ENCODE assay signal across 7 cellular contexts in the genomic region with DNA sequence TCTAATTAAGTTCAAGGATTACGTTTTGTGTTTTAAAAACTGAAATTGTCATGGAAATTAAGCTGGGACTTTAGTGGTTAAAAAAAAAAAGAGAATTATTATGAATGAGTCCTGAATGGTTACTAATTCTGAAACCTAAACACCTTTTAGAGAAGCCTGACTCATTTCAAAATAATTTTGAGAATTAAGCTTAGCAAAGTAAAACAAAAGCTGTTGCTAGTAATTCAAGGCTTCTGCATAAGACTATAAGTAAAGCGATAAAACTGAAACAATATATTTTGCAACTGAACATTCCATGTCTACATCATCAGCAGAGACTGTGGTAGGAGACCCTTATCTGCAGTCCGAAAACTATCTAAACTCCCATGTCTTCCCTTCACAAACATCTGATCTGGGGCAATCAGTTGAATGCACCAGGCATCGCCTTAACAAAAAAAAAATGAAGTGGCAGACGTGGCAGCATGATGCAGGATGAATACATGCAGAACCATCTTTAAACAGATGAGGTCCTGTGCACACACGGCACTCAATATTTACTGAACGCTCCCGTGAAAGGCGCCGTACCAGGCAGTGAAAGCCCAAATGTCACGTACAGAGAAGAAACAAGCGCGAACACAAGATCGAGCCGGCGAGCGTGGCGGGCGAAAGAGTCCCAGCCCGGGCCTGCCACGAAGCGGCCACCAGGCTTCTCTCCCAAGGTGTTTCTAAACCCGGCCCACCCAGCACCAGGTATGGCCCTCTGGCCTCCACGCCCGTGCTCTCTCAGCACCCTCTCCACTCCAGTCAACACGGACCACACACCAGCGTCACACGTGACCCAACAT.
A peak's percentile ranks its signal among the peaks of the same experiment; 100 is the strongest.
DNase-seq lines count a peak whose midpoint lies in the region; ATAC-seq and TF ChIP-seq lines count a peak whose summit lies in the region.

No MANE protein-coding gene starts in this region.

- peak overlapping the region; percentile 85 for H3K27ac Mint-ChIP-seq in dendritic cell treated with granulocyte-macrophage colony-stimulating factor and Interleukin-4, amounts not matched to agents 40 ng/mL and 50 ng/mL, for 4 days
- peak overlapping the region; percentile 35 for H3K27ac Mint-ChIP-seq in neural crest cell (ENCODE audit: unreplicated experiment)

- H3K27me3 Mint-ChIP-seq in dendritic cell treated with granulocyte-macrophage colony-stimulating factor and Interleukin-4, amounts not matched to agents 40 ng/mL and 50 ng/mL, for 4 days: no peaks in the 10 kb centered on the region
- no peaks in the 10 kb centered on the region for H3K27me3 Mint-ChIP-seq in neural crest cell (ENCODE audit: low read depth)

- ATAC-seq in GM19463 (IDR thresholded peaks at IDR 0.05; ENCODE audit: unreplicated experiment) (peak; percentile 79), HG03575 (IDR thresholded peaks at IDR 0.05; ENCODE audit: extremely low read depth, insufficient number of reproducible peaks, low FRiP score, unreplicated experiment) (peak; percentile 41), left colon (no peak)

- H3K9me3 Mint-ChIP-seq in dendritic cell treated with granulocyte-macrophage colony-stimulating factor and Interleukin-4, amounts not matched to agents 40 ng/mL and 50 ng/mL, for 4 days: no peaks in the 10 kb centered on the region
- no peaks in the 10 kb centered on the region for H3K9me3 Mint-ChIP-seq in neural crest cell

- DNase-seq in neural crest cell (ENCODE audit: low read depth, low spot score) (no peak), midbrain (lab: John Stamatoyannopoulos, UW) (no peak), NCI-H128 (lab: John Stamatoyannopoulos, UW; ENCODE audit: unreplicated experiment) (no peak), left colon (no peak)

- H3K4me3 Mint-ChIP-seq in dendritic cell treated with granulocyte-macrophage colony-stimulating factor and Interleukin-4, amounts not matched to agents 40 ng/mL and 50 ng/mL, for 4 days: peak overlapping the region; percentile 72
- no peak overlapping the region for H3K4me3 Mint-ChIP-seq in neural crest cell

- no peak for TF ChIP-seq CTCF in neural crest cell (conservative IDR thresholded peaks at IDR 0.05)

- H3K4me1 Mint-ChIP-seq in dendritic cell treated with granulocyte-macrophage colony-stimulating factor and Interleukin-4, amounts not matched to agents 40 ng/mL and 50 ng/mL, for 4 days (ENCODE audit: low read depth): peaks cover 70% of the 10 kb centered on the region
- H3K4me1 Mint-ChIP-seq in neural crest cell: peaks cover 54% of the 10 kb centered on the region

- H3K36me3 Mint-ChIP-seq in dendritic cell treated with granulocyte-macrophage colony-stimulating factor and Interleukin-4, amounts not matched to agents 40 ng/mL and 50 ng/mL, for 4 days (ENCODE audit: low read depth): peaks cover 14% of the 10 kb centered on the region
- peaks cover under 1% of the 10 kb centered on the region for H3K36me3 Mint-ChIP-seq in neural crest cell (ENCODE audit: low read depth)

- intact Hi-C loops in dendritic cell treated with granulocyte-macrophage colony-stimulating factor and Interleukin-4, amounts not matched to agents 40 ng/mL and 50 ng/mL, for 4 days (cut with micrococcal nuclease): no loop called here
- intact Hi-C loops in left colon (cut with DNase I, micrococcal nuclease): no loop called here
